Comparison of ENCODE assay signal across 11 cellular contexts in genomic region chr2:10083692-10084566, GRCh38. TPM values are rescaled to one million over a fixed set of nuclear protein-coding genes. Genes with fewer than 3 reads are reported as not detected.
DNase-seq lines count a peak whose midpoint lies in the region; ATAC-seq and TF ChIP-seq lines count a peak whose summit lies in the region.
"Had no signal": no experiment of that assay in that cellular context is flagged by ENCODE, and none has a peak within 500 bp of the region (broad histone marks: within the 10 kb centered on the region; RNA-seq: fewer than 3 reads in every experiment).

No MANE protein-coding gene starts in this region.

- peaks cover 10% of the 10 kb centered on the region; the same call in 1 of the 2 replicates for H3K4me1 ChIP-seq in Caco-2

- CTCF ChIA-PET in Caco-2 (lab: Charles Lee): interaction anchor here (1.1 kb wide), 1 partner anchor 13 kb away, joined by 7 read pairs; no protein-coding TSS in a partner anchor

- peaks cover 24% of the 10 kb centered on the region for H3K4me1 Mint-ChIP-seq in activated T-helper 2 cell treated with anti-CD3 and anti-CD28 coated beads, Interferon-gamma antibody, Interleukin-2, Interleukin-4, amounts not matched to agents 10 μg/mL and 5 μg/mL and 100 μg/mL, durations not matched to agents 14 hours and 24 hours and 36 hours (ENCODE audit: low read depth)
- peaks cover 7% of the 10 kb centered on the region for H3K4me1 Mint-ChIP-seq in Caco-2 (ENCODE audit: low read depth, unreplicated experiment)

- POLR2A ChIA-PET in Caco-2 (lab: Charles Lee): no interaction called here

- H3K27me3 ChIP-seq in GM06990 (replicated peaks; ENCODE audit: control insufficient read depth, insufficient read depth, low read length) (no peaks in the 10 kb centered on the region), Caco-2 (replicated peaks; ENCODE audit: control insufficient read depth, insufficient read depth, low read length) (no peaks in the 10 kb centered on the region)

- intact Hi-C loops in activated T-helper 2 cell treated with anti-CD3 and anti-CD28 coated beads, Interferon-gamma antibody, Interleukin-2, Interleukin-4, amounts not matched to agents 10 μg/mL and 5 μg/mL and 100 μg/mL, durations not matched to agents 14 hours and 24 hours and 36 hours (cut with micrococcal nuclease): no loop called here
- intact Hi-C loops in Caco-2 (cut with micrococcal nuclease; ENCODE audit: unreplicated experiment): no loop called here

- H3K9me3 Mint-ChIP-seq in activated T-helper 2 cell treated with anti-CD3 and anti-CD28 coated beads, Interferon-gamma antibody, Interleukin-2, Interleukin-4, amounts not matched to agents 10 μg/mL and 5 μg/mL and 100 μg/mL, durations not matched to agents 14 hours and 24 hours and 36 hours: no peaks in the 10 kb centered on the region
- H3K9me3 Mint-ChIP-seq in Caco-2 (ENCODE audit: unreplicated experiment): no peaks in the 10 kb centered on the region
- H3K9me3 Mint-ChIP-seq: activated T-cell treated with anti-CD3 and anti-CD28 coated beads, Interleukin-2, amount 50 U/mL, for 72 hours had no signal

- peak; percentile 47 for DNase-seq in GM06990 (ENCODE audit: extremely low read depth, insufficient read length)
- DNase-seq in activated T-helper 2 cell treated with anti-CD3 and anti-CD28 coated beads, Interferon-gamma antibody, Interleukin-2, Interleukin-4, amounts not matched to agents 10 μg/mL and 5 μg/mL and 100 μg/mL, durations not matched to agents 14 hours and 24 hours and 36 hours (ENCODE audit: low spot score): no peak
- no peak for DNase-seq in GM19240 (ENCODE audit: insufficient read length, low spot score)
- DNase-seq in Caco-2: no peak
- DNase-seq in activated naive CD4-positive, alpha-beta T cell (lab: John Stamatoyannopoulos, UW): no peak
- DNase-seq in GM19238 (ENCODE audit: insufficient read length, low spot score): no peak
- DNase-seq: NK-92 treated with Interleukin-12 subunit alpha and Interleukin-12 subunit beta, amount 100 ng/mL, for 24 hours had no signal

- H3K4me3 ChIP-seq in GM06990 (replicated peaks; ENCODE audit: low read depth, low read length) (peak overlapping the region; percentile 15; the same call in 1 of the 2 replicates), Caco-2 (ENCODE audit: low read depth, low read length) (no peak overlapping the region)
- H3K4me3 ChIP-seq: coronary artery had no signal

- H3K9me3 ChIP-seq in Caco-2: no peaks in the 10 kb centered on the region

- no peak overlapping the region for H3K4me3 Mint-ChIP-seq in activated T-helper 2 cell treated with anti-CD3 and anti-CD28 coated beads, Interferon-gamma antibody, Interleukin-2, Interleukin-4, amounts not matched to agents 10 μg/mL and 5 μg/mL and 100 μg/mL, durations not matched to agents 14 hours and 24 hours and 36 hours (ENCODE audit: low read depth)
- H3K4me3 Mint-ChIP-seq in Caco-2 (ENCODE audit: unreplicated experiment): no peak overlapping the region
- H3K4me3 Mint-ChIP-seq: activated T-cell treated with anti-CD3 and anti-CD28 coated beads, Interleukin-2, amount 50 U/mL, for 72 hours had no signal

- ATAC-seq in GM19395 (IDR thresholded peaks at IDR 0.05; ENCODE audit: unreplicated experiment): peak; percentile 43
- peak; percentile 39 for ATAC-seq in HG03139 (IDR thresholded peaks at IDR 0.05; ENCODE audit: unreplicated experiment)
- ATAC-seq: activated T-cell treated with anti-CD3 and anti-CD28 coated beads, Interleukin-2, amount 50 U/mL, for 72 hours had no signal

- peak overlapping the region; percentile 13 for H3K27ac Mint-ChIP-seq in activated T-helper 2 cell treated with anti-CD3 and anti-CD28 coated beads, Interferon-gamma antibody, Interleukin-2, Interleukin-4, amounts not matched to agents 10 μg/mL and 5 μg/mL and 100 μg/mL, durations not matched to agents 14 hours and 24 hours and 36 hours
- H3K27ac Mint-ChIP-seq in Caco-2 (ENCODE audit: unreplicated experiment): no peak overlapping the region
- H3K27ac Mint-ChIP-seq: activated T-cell treated with anti-CD3 and anti-CD28 coated beads, Interleukin-2, amount 50 U/mL, for 72 hours had no signal

- TF ChIP-seq CTCF in GM06990 (IDR thresholded peaks at IDR 0.05; ENCODE audit: insufficient read depth, low read length, poor library complexity, severe bottlenecking): no peak
- TF ChIP-seq CTCF in Caco-2 (IDR thresholded peaks at IDR 0.05; ENCODE audit: insufficient read depth in 1 of 2, low read depth in 1 of 2, low read length in 1 of 2, severe bottlenecking in 1 of 2, unreplicated experiment in 1 of 2): no peak

- H3K27me3 Mint-ChIP-seq in activated T-helper 2 cell treated with anti-CD3 and anti-CD28 coated beads, Interferon-gamma antibody, Interleukin-2, Interleukin-4, amounts not matched to agents 10 μg/mL and 5 μg/mL and 100 μg/mL, durations not matched to agents 14 hours and 24 hours and 36 hours (ENCODE audit: low read depth): peaks cover 49% of the 10 kb centered on the region
- peaks cover 9% of the 10 kb centered on the region for H3K27me3 Mint-ChIP-seq in Caco-2 (ENCODE audit: insufficient read depth, unreplicated experiment)

- no TSS peak for BruUV-seq in Caco-2 (replicated peaks; lab: Mats Ljungman, UMichigan)

- H3K36me3 ChIP-seq in GM06990 (ENCODE audit: control insufficient read depth, insufficient read depth, low read length): no peaks in the 10 kb centered on the region
- no peaks in the 10 kb centered on the region for H3K36me3 ChIP-seq in Caco-2 (ENCODE audit: control insufficient read depth, insufficient read depth, low read length)

- peaks cover 3% of the 10 kb centered on the region for H3K36me3 Mint-ChIP-seq in activated T-helper 2 cell treated with anti-CD3 and anti-CD28 coated beads, Interferon-gamma antibody, Interleukin-2, Interleukin-4, amounts not matched to agents 10 μg/mL and 5 μg/mL and 100 μg/mL, durations not matched to agents 14 hours and 24 hours and 36 hours (ENCODE audit: low read depth)
- H3K36me3 Mint-ChIP-seq in Caco-2 (ENCODE audit: insufficient read depth, unreplicated experiment): no peaks in the 10 kb centered on the region

RNA-seq across cellular contexts. Expression of gene CYS1, which starts 3.7 kb away (rescaled TPM):
- total RNA-seq in activated T-helper 2 cell treated with anti-CD3 and anti-CD28 coated beads, Interferon-gamma antibody, Interleukin-2, Interleukin-4, amounts not matched to agents 10 μg/mL and 5 μg/mL and 100 μg/mL, durations not matched to agents 14 hours and 24 hours and 36 hours: 0.78 and 0.89 TPM in 2 replicates
- total RNA-seq in Caco-2 (2022): 0.91 and 1.4 TPM in 2 replicates

RNA-seq across cellular contexts. Expression of gene RRM2, which starts 38.6 kb away (rescaled TPM):
- total RNA-seq in activated T-helper 2 cell treated with anti-CD3 and anti-CD28 coated beads, Interferon-gamma antibody, Interleukin-2, Interleukin-4, amounts not matched to agents 10 μg/mL and 5 μg/mL and 100 μg/mL, durations not matched to agents 14 hours and 24 hours and 36 hours: 374 TPM in 2 replicates
- 160 and 169 TPM in 2 replicates for total RNA-seq in Caco-2 (2022)

RNA-seq across cellular contexts. Expression of gene KLF11, which starts 40.6 kb away (rescaled TPM):
- 7.9 and 9.2 TPM in 2 replicates for total RNA-seq in activated T-helper 2 cell treated with anti-CD3 and anti-CD28 coated beads, Interferon-gamma antibody, Interleukin-2, Interleukin-4, amounts not matched to agents 10 μg/mL and 5 μg/mL and 100 μg/mL, durations not matched to agents 14 hours and 24 hours and 36 hours
- total RNA-seq in Caco-2 (2022): 21.0 and 22.9 TPM in 2 replicates
